ENCODE assay signal across 16 cellular contexts in the genomic region with DNA sequence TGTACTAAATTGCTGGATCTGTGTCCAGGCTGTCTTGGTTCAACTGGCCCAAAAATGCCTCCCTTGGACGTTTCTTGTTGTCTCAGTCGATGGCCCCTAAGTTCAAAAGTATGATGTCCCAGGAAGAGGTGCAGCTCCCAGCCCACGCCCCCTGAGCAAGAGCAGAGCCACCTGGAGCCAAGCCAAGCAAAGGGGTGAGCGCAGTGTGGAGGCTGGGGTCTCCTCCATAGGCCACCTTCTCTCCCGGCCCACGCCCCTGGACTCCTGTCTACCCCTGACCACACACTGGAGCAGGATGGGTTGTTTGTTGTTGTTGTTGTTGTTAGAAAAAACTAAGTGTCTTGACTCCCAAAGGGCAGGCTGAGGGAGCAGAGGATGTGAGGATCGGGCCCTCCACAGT. TPM values are rescaled to one million over a fixed set of nuclear protein-coding genes. Genes with fewer than 3 reads are reported as not detected.
"Had no signal": no experiment of that assay in that cellular context is flagged by ENCODE, and none has a peak within 500 bp of the region (broad histone marks: within the 10 kb centered on the region; RNA-seq: fewer than 3 reads in every experiment).

No MANE protein-coding gene starts in this region.

- H3K27me3 Mint-ChIP-seq: activated B cell treated with CpG ODN at 0.5 μM for 24 hours; activated CD4-positive, alpha-beta T cell treated with anti-CD3 and anti-CD28 coated beads, Interleukin-2, amount 10 ng/mL, durations not matched to agents 7 days and 5 days; activated naive CD8-positive, alpha-beta T cell treated with anti-CD3 and anti-CD28 coated beads for 36 hours; dendritic cell treated with granulocyte-macrophage colony-stimulating factor and Interleukin-4, amounts not matched to agents 40 ng/mL and 50 ng/mL, for 4 days; effector memory CD8-positive, alpha-beta T cell; stimulated activated naive CD8-positive, alpha-beta T cell treated with anti-CD3 and anti-CD28 coated beads, Interleukin-15, Interleukin-2, amounts not matched to agents 100 ng/mL and 50 ng/mL, for 24 hours had no signal

- H3K27me3 ChIP-seq: hepatocyte, SJSA1 had no signal

- DNase-seq: activated B cell treated with CpG ODN at 0.5 μM for 24 hours; activated CD4-positive, alpha-beta T cell treated with anti-CD3 and anti-CD28 coated beads, Interleukin-2, amount 10 ng/mL, durations not matched to agents 7 days and 5 days; activated CD8-positive, alpha-beta memory T cell treated with anti-CD3 and anti-CD28 coated beads for 24 hours; activated naive CD8-positive, alpha-beta T cell treated with anti-CD3 and anti-CD28 coated beads for 36 hours; effector memory CD8-positive, alpha-beta T cell; kidney; nephron progenitor cell; stimulated activated CD4-positive, alpha-beta T cell treated with anti-CD3 and anti-CD28 coated beads, Interleukin-4, amount 100 ng/mL, for 24 hours had no signal

- H3K27ac ChIP-seq: hepatocyte, parathyroid adenoma, SJSA1 had no signal

- H3K4me2 ChIP-seq: hepatocyte had no signal

- H3K9me3 ChIP-seq: SJSA1 had no signal

- H3K9me3 Mint-ChIP-seq: activated B cell treated with CpG ODN at 0.5 μM for 24 hours; activated CD4-positive, alpha-beta T cell treated with anti-CD3 and anti-CD28 coated beads, Interleukin-2, amount 10 ng/mL, durations not matched to agents 7 days and 5 days; activated naive CD8-positive, alpha-beta T cell treated with anti-CD3 and anti-CD28 coated beads for 36 hours; dendritic cell treated with granulocyte-macrophage colony-stimulating factor and Interleukin-4, amounts not matched to agents 40 ng/mL and 50 ng/mL, for 4 days; effector memory CD8-positive, alpha-beta T cell; mesothelial cell of epicardium; nephron progenitor cell; stimulated activated naive CD8-positive, alpha-beta T cell treated with anti-CD3 and anti-CD28 coated beads, Interleukin-15, Interleukin-2, amounts not matched to agents 100 ng/mL and 50 ng/mL, for 24 hours had no signal

- ATAC-seq: effector memory CD8-positive, alpha-beta T cell had no signal

- H3K4me3 ChIP-seq: hepatocyte, SJSA1, skin epidermis had no signal

- H3K4me3 Mint-ChIP-seq: activated B cell treated with CpG ODN at 0.5 μM for 24 hours; activated CD4-positive, alpha-beta T cell treated with anti-CD3 and anti-CD28 coated beads, Interleukin-2, amount 10 ng/mL, durations not matched to agents 7 days and 5 days; activated naive CD8-positive, alpha-beta T cell treated with anti-CD3 and anti-CD28 coated beads for 36 hours; dendritic cell treated with granulocyte-macrophage colony-stimulating factor and Interleukin-4, amounts not matched to agents 40 ng/mL and 50 ng/mL, for 4 days; effector memory CD8-positive, alpha-beta T cell; mesothelial cell of epicardium; nephron progenitor cell; stimulated activated naive CD8-positive, alpha-beta T cell treated with anti-CD3 and anti-CD28 coated beads, Interleukin-15, Interleukin-2, amounts not matched to agents 100 ng/mL and 50 ng/mL, for 24 hours had no signal

- H3K27ac Mint-ChIP-seq: activated B cell treated with CpG ODN at 0.5 μM for 24 hours; activated CD4-positive, alpha-beta T cell treated with anti-CD3 and anti-CD28 coated beads, Interleukin-2, amount 10 ng/mL, durations not matched to agents 7 days and 5 days; activated naive CD8-positive, alpha-beta T cell treated with anti-CD3 and anti-CD28 coated beads for 36 hours; dendritic cell treated with granulocyte-macrophage colony-stimulating factor and Interleukin-4, amounts not matched to agents 40 ng/mL and 50 ng/mL, for 4 days; mesothelial cell of epicardium; nephron progenitor cell; stimulated activated naive CD8-positive, alpha-beta T cell treated with anti-CD3 and anti-CD28 coated beads, Interleukin-15, Interleukin-2, amounts not matched to agents 100 ng/mL and 50 ng/mL, for 24 hours had no signal

- H2AFZ ChIP-seq: hepatocyte, parathyroid adenoma had no signal

RNA-seq across cellular contexts. Expression of gene NPAS1, which starts 26.0 kb away (rescaled TPM):
- total RNA-seq: activated CD4-positive, alpha-beta T cell treated with anti-CD3 and anti-CD28 coated beads, Interleukin-2, amount 10 ng/mL, durations not matched to agents 7 days and 5 days; SJSA1; ureter had no signal
